Comparison of ENCODE assay signal across 8 cellular contexts in genomic region chr1:198936371-198937083, GRCh38.
DNase-seq lines count a peak whose midpoint lies in the region; ATAC-seq and TF ChIP-seq lines count a peak whose summit lies in the region.

No MANE protein-coding gene starts in this region.

- H3K4me1 Mint-ChIP-seq in type B pancreatic cell (ENCODE audit: unreplicated experiment): peaks cover 20% of the 10 kb centered on the region

- TF ChIP-seq CTCF in cardiac fibroblast (IDR thresholded peaks at IDR 0.05; ENCODE audit: low read depth, low read length) (no peak), lung (IDR thresholded peaks at IDR 0.05; ENCODE audit: control extremely low read depth, extremely low read depth) (no peak), type B pancreatic cell (conservative IDR thresholded peaks at IDR 0.05) (no peak)

- peak overlapping the region; percentile 94 for H3K27ac Mint-ChIP-seq in type B pancreatic cell

- peaks cover 0 to 2% of the 10 kb centered on the region in 2 donors for H3K4me1 ChIP-seq in lung (ENCODE audit: control insufficient read depth in 2 of 2, insufficient read depth in 2 of 2, low read length in 2 of 2)

- no peaks in the 10 kb centered on the region for H3K27me3 ChIP-seq in lung (ENCODE audit: control insufficient read depth, insufficient read depth)

- DNase-seq in NCI-H345 treated with DMSO at 0.1 percent for 48 hours (lab: John Stamatoyannopoulos, UW; ENCODE audit: unreplicated experiment): peak; percentile 42
- DNase-seq in NCI-H345 (lab: John Stamatoyannopoulos, UW): no peak
- peak; percentile 42 to 54 for DNase-seq in NCI-H446 (lab: John Stamatoyannopoulos, UW)
- DNase-seq in cardiac fibroblast (ENCODE audit: low read depth in 2 of 2): peak; percentile 52 to 66
- DNase-seq in lung (ENCODE audit: low spot score): no peak
- DNase-seq in type B pancreatic cell (ENCODE audit: extremely low spot score, unreplicated experiment): no peak
- DNase-seq in NCI-H187 (lab: John Stamatoyannopoulos, UW): no peak

- no peak overlapping the region for H3K4me3 Mint-ChIP-seq in type B pancreatic cell

- 8 to 9% methylated on average over 6 of the region's 6 CpGs for WGBS in lung, 2 donors

- no peaks in the 10 kb centered on the region for H3K27me3 Mint-ChIP-seq in type B pancreatic cell

- peak overlapping the region; percentile 65 for H3K4me3 ChIP-seq in cardiac fibroblast (replicated peaks in 1 of 2; ENCODE audit: low read depth in 2 of 2, low read length in 2 of 2)
- H3K4me3 ChIP-seq in lung: peak overlapping the region; percentile 28

- H3K9me3 Mint-ChIP-seq in type B pancreatic cell: no peaks in the 10 kb centered on the region

- ATAC-seq in lung (ENCODE audit: insufficient read depth, low FRiP score) (no peak), GM21723 (IDR thresholded peaks at IDR 0.05; ENCODE audit: unreplicated experiment) (no peak)

- no peaks in the 10 kb centered on the region for H3K36me3 ChIP-seq in lung (ENCODE audit: control insufficient read depth in 2 of 2, insufficient read depth in 2 of 2, low read length in 2 of 2)

- no peaks in the 10 kb centered on the region for H3K36me3 Mint-ChIP-seq in type B pancreatic cell

- peak overlapping the region in 1 of 2 donors; percentile 78 for H3K27ac ChIP-seq in lung (ENCODE audit: low read depth in 1 of 2, low read length in 1 of 2)

- no peaks in the 10 kb centered on the region for H3K9me3 ChIP-seq in lung (ENCODE audit: control insufficient read depth in 2 of 2, insufficient read depth in 1 of 2, low read length in 1 of 2)

Comparison
In these comparisons a context has a peak if more than half of its experiments do, and no peak if none do; other contexts are left out.
1. DNase-seq: peak in NCI-H345 treated with DMSO at 0.1 percent for 48 hours (single experiment), NCI-H446 (2 of 2) and cardiac fibroblast (2 of 2); none in NCI-H345 (single experiment), lung (single experiment), type B pancreatic cell (single experiment) and NCI-H187 (0 of 2).